In the genomic region with DNA sequence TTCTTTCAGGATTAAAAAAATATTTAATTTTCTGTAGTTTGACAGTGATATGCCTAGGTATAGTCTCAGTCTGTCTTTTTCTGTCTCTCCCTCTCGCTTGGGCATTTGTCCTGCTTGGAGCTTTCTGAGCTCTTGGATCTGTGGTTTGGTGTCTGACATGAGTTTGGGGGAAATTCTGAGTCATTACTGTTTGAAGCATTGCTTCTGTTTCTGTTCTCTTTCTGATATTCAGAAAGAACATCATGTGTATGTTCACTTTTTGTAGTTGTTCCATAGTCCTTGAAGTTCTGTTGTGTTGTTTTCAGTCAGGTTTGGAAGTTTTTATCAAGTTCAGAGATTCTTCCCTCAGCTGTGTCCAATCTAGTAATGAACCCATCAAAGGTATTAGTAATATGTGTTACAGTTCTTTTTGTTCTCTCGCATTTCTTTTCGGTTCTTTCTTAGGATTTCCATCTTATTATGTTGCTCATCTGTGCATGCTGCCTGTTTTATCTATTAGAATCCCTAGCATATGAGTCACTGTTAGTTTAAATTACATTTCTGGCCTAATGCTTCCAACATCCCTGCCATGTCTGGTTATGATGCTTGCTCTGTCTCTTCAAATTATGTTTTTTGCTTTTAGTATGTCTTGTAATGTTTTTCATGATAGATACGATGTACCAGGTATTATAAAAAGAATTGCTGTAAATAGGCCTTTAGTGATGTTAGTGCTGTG, we compare ENCODE assay signal across 11 cellular contexts.
A peak's percentile ranks its signal among the peaks of the same experiment; 100 is the strongest.
DNase-seq lines count a peak whose midpoint lies in the region; ATAC-seq lines count a peak whose summit lies in the region.
"Had no signal": no experiment of that assay in that cellular context is flagged by ENCODE, and none has a peak within 500 bp of the region (broad histone marks: within the 10 kb centered on the region; RNA-seq: fewer than 3 reads in every experiment).

No MANE protein-coding gene starts in this region.

- DNase-seq in MV-4-11 (lab: John Stamatoyannopoulos, UW) = peak; percentile 86
- DNase-seq in fibroblast of peridontal ligament (ENCODE audit: extremely low read depth) = peak; percentile 25
- no peak for DNase-seq in NCI-H1436 treated with DMSO at 0.1 percent for 48 hours (lab: John Stamatoyannopoulos, UW)
- DNase-seq: activated CD8-positive, alpha-beta memory T cell treated with anti-CD3 and anti-CD28 coated beads, Interleukin-2, amount 50 U/mL, for 4 hours; DMS153; RPMI8226 had no signal

- ATAC-seq in GM18520 (IDR thresholded peaks at IDR 0.05; ENCODE audit: unreplicated experiment) (peak; percentile 54), GM21723 (IDR thresholded peaks at IDR 0.05; ENCODE audit: unreplicated experiment) (peak; percentile 65), GM18873 (IDR thresholded peaks at IDR 0.05; ENCODE audit: low FRiP score, unreplicated experiment) (no peak), GM19452 (IDR thresholded peaks at IDR 0.05; ENCODE audit: unreplicated experiment) (no peak), HG03139 (IDR thresholded peaks at IDR 0.05; ENCODE audit: unreplicated experiment) (no peak)

Comparison
In these comparisons a context has a peak if more than half of its experiments do, and no peak if none do; other contexts are left out.
1. ATAC-seq: peak in GM18520 (single experiment) and GM21723 (single experiment); none in GM18873 (single experiment), GM19452 (single experiment) and HG03139 (single experiment).